In the genomic region with DNA sequence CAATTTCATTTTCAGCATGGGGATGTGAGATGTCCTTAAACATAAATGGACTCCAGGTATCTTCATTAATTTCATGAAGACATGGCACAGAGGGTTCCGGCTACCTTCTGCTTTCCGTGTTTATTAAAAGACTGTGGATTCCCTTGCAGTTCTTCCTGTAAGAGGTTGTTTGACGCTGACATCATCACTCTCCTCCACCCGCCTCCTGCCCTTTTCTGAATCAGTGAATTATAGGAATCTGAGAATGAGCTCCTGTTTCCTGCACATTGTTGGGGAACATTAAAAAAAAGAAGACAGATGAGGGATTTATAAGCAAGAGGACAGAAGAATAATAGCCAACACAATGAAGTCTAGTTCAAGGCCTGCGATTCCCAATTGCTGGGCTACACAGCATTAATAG, we compare ENCODE assay signal across 15 cellular contexts.
DNase-seq lines count a peak whose midpoint lies in the region; ATAC-seq and TF ChIP-seq lines count a peak whose summit lies in the region.
"Had no signal": no experiment of that assay in that cellular context is flagged by ENCODE, and none has a peak within 500 bp of the region (broad histone marks: within the 10 kb centered on the region; RNA-seq: fewer than 3 reads in every experiment).

No MANE protein-coding gene starts in this region.

- no peak for ATAC-seq in HCT116
- no peak for ATAC-seq in right cardiac atrium
- no peak for ATAC-seq in gastrocnemius medialis
- ATAC-seq in GM21529 (IDR thresholded peaks at IDR 0.05; ENCODE audit: unreplicated experiment): no peak
- no peak for ATAC-seq in HG02763 (IDR thresholded peaks at IDR 0.05; ENCODE audit: unreplicated experiment)

- no peak overlapping the region for H3K27ac ChIP-seq in HCT116 (ENCODE audit: low read depth, low read length)
- H3K27ac ChIP-seq in right cardiac atrium (ENCODE audit: low read length): peak overlapping the region; percentile 87
- H3K27ac ChIP-seq in gastrocnemius medialis: peak overlapping the region; percentile 87 to 93 (median 91)

- H3K4me1 ChIP-seq in HCT116 (ENCODE audit: control insufficient read depth in 1 of 2, insufficient read depth in 2 of 2, low read length in 2 of 2) (peaks cover 21 to 28% of the 10 kb centered on the region in 2 experiments), right cardiac atrium (ENCODE audit: control insufficient read depth, insufficient read depth, low read length) (peaks cover 4% of the 10 kb centered on the region), gastrocnemius medialis (peaks cover 62 to 70% of the 10 kb centered on the region in 2 donors)

- H3K27me3 ChIP-seq in HCT116 (ENCODE audit: insufficient read depth, low read length) (no peaks in the 10 kb centered on the region), right cardiac atrium (ENCODE audit: control insufficient read depth, insufficient read depth) (no peaks in the 10 kb centered on the region), gastrocnemius medialis (no peaks in the 10 kb centered on the region)

- no peaks in the 10 kb centered on the region for H3K36me3 ChIP-seq in HCT116 (ENCODE audit: control insufficient read depth in 1 of 2, insufficient read depth in 2 of 2, low read length in 2 of 2)
- no peaks in the 10 kb centered on the region for H3K36me3 ChIP-seq in gastrocnemius medialis

- peaks cover 21 to 31% of the 10 kb centered on the region in 2 donors for H3K4me1 Mint-ChIP-seq in immature natural killer cell

- H3K9me2 ChIP-seq in HCT116 (ENCODE audit: insufficient read depth): no peaks in the 10 kb centered on the region

- H4K20me1 ChIP-seq in HCT116 (ENCODE audit: insufficient read depth): 0 out of 2 replicates have a peak, but pooled peaks cover 2% of the 10 kb centered on the region

- H3K9me3 ChIP-seq in HCT116 (ENCODE audit: control insufficient read depth in 1 of 2, insufficient read depth in 1 of 2, low read depth in 1 of 2, low read length in 2 of 2) (no peaks in the 10 kb centered on the region), right cardiac atrium (ENCODE audit: control insufficient read depth, low read length) (no peaks in the 10 kb centered on the region), gastrocnemius medialis (no peaks in the 10 kb centered on the region)

- BruUV-seq in HCT116 (replicated peaks; lab: Mats Ljungman, UMichigan): no TSS peak

- no peak overlapping the region for H3K4me3 Mint-ChIP-seq in immature natural killer cell
- H3K4me3 Mint-ChIP-seq: CD4-positive, alpha-beta memory T cell; dendritic cell treated with granulocyte-macrophage colony-stimulating factor and Interleukin-4, amounts not matched to agents 40 ng/mL and 50 ng/mL, for 4 days; IgD-negative memory B cell; T-helper 1 cell treated with Interleukin-12 subunit alpha and Interleukin-12 subunit beta and Interleukin-4 antibody, amounts not matched to agents 30 μg/mL and 1 μg/mL, for 36 hours had no signal

- H3K27me3 Mint-ChIP-seq in immature natural killer cell (ENCODE audit: low read depth in 3 of 3): peaks cover 0 to 3% (median 1%) of the 10 kb centered on the region in 3 donors
- H3K27me3 Mint-ChIP-seq: CD4-positive, alpha-beta memory T cell; dendritic cell treated with granulocyte-macrophage colony-stimulating factor and Interleukin-4, amounts not matched to agents 40 ng/mL and 50 ng/mL, for 4 days; IgD-negative memory B cell had no signal

- no peak for DNase-seq in HCT116 (ENCODE audit: low read depth, low spot score)
- peak; percentile 73 for DNase-seq in astrocyte of the spinal cord (ENCODE audit: low read depth, low spot score)
- DNase-seq in right cardiac atrium: no peak
- DNase-seq in gastrocnemius medialis: no peak
- no peak for DNase-seq in amniotic stem cell (lab: John Stamatoyannopoulos, UW)
- no peak for DNase-seq in immature natural killer cell
- DNase-seq: activated naive CD4-positive, alpha-beta T cell treated with anti-CD3 and anti-CD28 coated beads, Interleukin-2, amount 50 U/mL, for 16 hours; CD4-positive, alpha-beta memory T cell; NCI-H1930; NK-92 treated with Interleukin-12 subunit alpha and Interleukin-12 subunit beta, amount 100 ng/mL, for 24 hours had no signal

- no peak for TF ChIP-seq RAD21 in HCT116 (IDR thresholded peaks at IDR 0.05; ENCODE audit: low read depth)

- TF ChIP-seq POLR2A in HCT116 (IDR thresholded peaks at IDR 0.05; ENCODE audit: borderline replicate concordance, extremely low read depth, insufficient read depth, insufficient read length) (no peak), gastrocnemius medialis (IDR thresholded peaks at IDR 0.05) (no peak)

- peaks cover 3% of the 10 kb centered on the region; the same call in 1 of the 2 replicates for H3K79me2 ChIP-seq in HCT116 (ENCODE audit: insufficient read depth, low read length)

- 60% methylated on average over 5 of the region's 5 CpGs for WGBS in right cardiac atrium

- H3K9me3 Mint-ChIP-seq in immature natural killer cell: no peaks in the 10 kb centered on the region
- H3K9me3 Mint-ChIP-seq: CD4-positive, alpha-beta memory T cell; dendritic cell treated with granulocyte-macrophage colony-stimulating factor and Interleukin-4, amounts not matched to agents 40 ng/mL and 50 ng/mL, for 4 days; IgD-negative memory B cell; T-helper 1 cell treated with Interleukin-12 subunit alpha and Interleukin-12 subunit beta and Interleukin-4 antibody, amounts not matched to agents 30 μg/mL and 1 μg/mL, for 36 hours had no signal

- CTCF ChIA-PET in HCT116 (lab: Charles Lee): no interaction called here

- H3K36me3 Mint-ChIP-seq in immature natural killer cell: peaks cover 4 to 11% (median 5%) of the 10 kb centered on the region in 3 donors

- no peak overlapping the region for H2AFZ ChIP-seq in HCT116 (ENCODE audit: low read depth, low read length, poor library complexity, severe bottlenecking)

- no peak for TF ChIP-seq CTCF in HCT116 (IDR thresholded peaks at IDR 0.05 in 2 of 3, conservative IDR thresholded peaks at IDR 0.05 in 1 of 3; ENCODE audit: borderline replicate concordance in 1 of 3, insufficient read depth in 1 of 3, low read depth in 2 of 3, low read length in 2 of 3)
- no peak for TF ChIP-seq CTCF in astrocyte of the spinal cord (IDR thresholded peaks at IDR 0.05; ENCODE audit: low read depth, low read length)
- TF ChIP-seq CTCF in gastrocnemius medialis (IDR thresholded peaks at IDR 0.05 in 4 of 5, conservative IDR thresholded peaks at IDR 0.05 in 1 of 5): no peak

- in situ Hi-C loops in astrocyte of the spinal cord (cut with HindIII; ENCODE audit: low sequenced_read_pairs) (no loop called here), gastrocnemius medialis (cut with MboI; ENCODE audit: low sequenced_read_pairs in 4 of 4) (loop anchor here in 1 of 4 donors (10.0 kb wide), 1 partner anchor 600 kb away; a partner anchor contains a TSS)

- H3K9ac ChIP-seq in HCT116 (ENCODE audit: low read length): no peak overlapping the region

- no peak overlapping the region for H3K4me2 ChIP-seq in HCT116 (ENCODE audit: low read length)

- peak overlapping the region in 2 of 6 donors; percentile 18 to 41 for H3K27ac Mint-ChIP-seq in immature natural killer cell
- H3K27ac Mint-ChIP-seq: CD4-positive, alpha-beta memory T cell; dendritic cell treated with granulocyte-macrophage colony-stimulating factor and Interleukin-4, amounts not matched to agents 40 ng/mL and 50 ng/mL, for 4 days; IgD-negative memory B cell; T-helper 1 cell treated with Interleukin-12 subunit alpha and Interleukin-12 subunit beta and Interleukin-4 antibody, amounts not matched to agents 30 μg/mL and 1 μg/mL, for 36 hours had no signal

- POLR2A ChIA-PET in HCT116 (lab: Charles Lee): no interaction called here

- no peak overlapping the region for H3K4me3 ChIP-seq in HCT116 (replicated peaks in 1 of 2; ENCODE audit: low read depth in 1 of 2, low read length in 2 of 2)
- no peak overlapping the region for H3K4me3 ChIP-seq in astrocyte of the spinal cord (ENCODE audit: low read depth, low read length)
- H3K4me3 ChIP-seq in right cardiac atrium (ENCODE audit: low read length): no peak overlapping the region
- no peak overlapping the region for H3K4me3 ChIP-seq in gastrocnemius medialis

- intact Hi-C loops in HCT116 (cut with micrococcal nuclease) (loop anchor here (10.0 kb wide), 1 partner anchor 600 kb away; a partner anchor contains a TSS), right cardiac atrium (cut with DNase I) (loop anchor here in 1 of 4 donors (5.0 kb wide), 1 partner anchor 293 kb away; no protein-coding TSS in a partner anchor), gastrocnemius medialis (cut with DNase I; ENCODE audit: low total_unique reads) (loop anchor here (5.0 kb wide), 1 partner anchor 598 kb away; a partner anchor contains a TSS)

- RAD21 ChIA-PET in HCT116 (lab: Charles Lee; ENCODE audit: low non-redundant PET in 1 of 2, low total read pairs in 2 of 2, uncharacterized antibody in 2 of 2, unreplicated experiment in 2 of 2): no interaction called here

TF ChIP-seq in HCT116, 20 proteins besides CTCF, POLR2A, EP300 and RAD21:
- TF ChIP-seq JUND (IDR thresholded peaks at IDR 0.05) (peak; percentile 6; the same call in 1 of the 2 replicates), TCF7L2 (IDR thresholded peaks at IDR 0.05; ENCODE audit: borderline replicate concordance, extremely low read depth, insufficient read depth, insufficient read length) (no peak)
